Comparison of ENCODE assay signal across 11 cellular contexts in genomic region chr6:155040946-155041345, GRCh38.
"Had no signal": no experiment of that assay in that cellular context is flagged by ENCODE, and none has a peak within 500 bp of the region (broad histone marks: within the 10 kb centered on the region; RNA-seq: fewer than 3 reads in every experiment).

No MANE protein-coding gene starts in this region.

- DNase-seq: activated CD4-positive, CD25-positive, alpha-beta regulatory T cell treated with anti-CD3 and anti-CD28 coated beads, Interleukin-2, amount 50 U/mL, for 72 hours; activated naive CD4-positive, alpha-beta T cell treated with anti-CD3 and anti-CD28 coated beads for 36 hours; activated naive CD8-positive, alpha-beta T cell treated with anti-CD3 and anti-CD28 coated beads, Interleukin-2, amount 50 U/mL, for 24 hours; kidney glomerular epithelial cell; left ventricle myocardium superior; mesenchymal stem cell; spleen; stomach had no signal

- H3K36me3 ChIP-seq: spleen, stomach, thoracic aorta had no signal

- H3K4me1 ChIP-seq: spleen had no signal

- H3K4me3 Mint-ChIP-seq: activated naive CD4-positive, alpha-beta T cell treated with anti-CD3 and anti-CD28 coated beads for 36 hours; activated naive CD8-positive, alpha-beta T cell treated with anti-CD3 and anti-CD28 coated beads, Interleukin-2, amount 50 U/mL, for 24 hours; natural killer cell treated with Interleukin-12 subunit alpha and Interleukin-12 subunit beta and Interleukin-15 and Interleukin-18, amount 100 ng/mL, for 72 hours had no signal

- H3K27me3 ChIP-seq: spleen, stomach had no signal

- H3K9me3 Mint-ChIP-seq: activated naive CD4-positive, alpha-beta T cell treated with anti-CD3 and anti-CD28 coated beads for 36 hours; activated naive CD8-positive, alpha-beta T cell treated with anti-CD3 and anti-CD28 coated beads, Interleukin-2, amount 50 U/mL, for 24 hours; natural killer cell treated with Interleukin-12 subunit alpha and Interleukin-12 subunit beta and Interleukin-15 and Interleukin-18, amount 100 ng/mL, for 72 hours had no signal

- H3K9me3 ChIP-seq: spleen, stomach, thoracic aorta had no signal

- H3K27ac ChIP-seq: spleen, stomach had no signal

- ATAC-seq: activated naive CD8-positive, alpha-beta T cell treated with anti-CD3 and anti-CD28 coated beads, Interleukin-2, amount 50 U/mL, for 24 hours; left ventricle myocardium superior; natural killer cell treated with Interleukin-12 subunit alpha and Interleukin-12 subunit beta and Interleukin-15 and Interleukin-18, amount 100 ng/mL, for 72 hours; sciatic nerve had no signal

- H3K4me3 ChIP-seq: spleen, stomach had no signal

- H3K27ac Mint-ChIP-seq: activated naive CD4-positive, alpha-beta T cell treated with anti-CD3 and anti-CD28 coated beads for 36 hours; activated naive CD8-positive, alpha-beta T cell treated with anti-CD3 and anti-CD28 coated beads, Interleukin-2, amount 50 U/mL, for 24 hours; natural killer cell treated with Interleukin-12 subunit alpha and Interleukin-12 subunit beta and Interleukin-15 and Interleukin-18, amount 100 ng/mL, for 72 hours had no signal

- H3K36me3 Mint-ChIP-seq: natural killer cell treated with Interleukin-12 subunit alpha and Interleukin-12 subunit beta and Interleukin-15 and Interleukin-18, amount 100 ng/mL, for 72 hours had no signal
